ENCODE assay signal across 34 cellular contexts in the genomic region with DNA sequence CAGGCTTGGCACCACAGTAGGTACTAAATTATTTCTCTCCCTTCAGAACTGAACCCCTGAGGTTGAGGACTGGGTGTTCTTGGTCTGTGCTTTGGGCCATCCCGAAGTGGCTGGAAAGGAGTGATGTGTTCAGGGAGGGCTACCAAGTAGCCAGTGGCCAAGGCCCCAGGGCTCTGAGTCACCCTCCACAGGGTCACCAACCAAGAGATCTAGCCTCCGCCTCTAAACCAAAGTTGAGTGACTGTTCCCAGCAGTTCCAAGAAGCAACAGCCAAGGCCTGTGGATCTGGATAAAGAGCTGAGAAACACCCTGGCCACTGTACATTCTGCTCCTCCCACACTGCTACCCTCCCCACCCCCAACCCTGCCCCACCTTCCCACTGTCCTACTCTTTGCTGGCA. TPM values are rescaled to one million over a fixed set of nuclear protein-coding genes. Genes with fewer than 3 reads are reported as not detected.
DNase-seq lines count a peak whose midpoint lies in the region; ATAC-seq, FAIRE-seq and TF ChIP-seq lines count a peak whose summit lies in the region.
"Had no signal": no experiment of that assay in that cellular context is flagged by ENCODE, and none has a peak within 500 bp of the region (broad histone marks: within the 10 kb centered on the region; RNA-seq: fewer than 3 reads in every experiment).

No MANE protein-coding gene starts in this region.

- H2AFZ ChIP-seq in IMR-90 (replicated peaks; ENCODE audit: low read length, poor library complexity) (no peak overlapping the region), astrocyte (ENCODE audit: low read depth, low read length) (no peak overlapping the region)

- H3K9me1 ChIP-seq in IMR-90 (ENCODE audit: insufficient read depth, low read length), result no peaks in the 10 kb centered on the region

- H3K4me2 ChIP-seq in IMR-90 (ENCODE audit: low read depth, low read length), result no peak overlapping the region
- no peak overlapping the region for H3K4me2 ChIP-seq in astrocyte (ENCODE audit: low read length)
- H3K4me2 ChIP-seq: smooth muscle cell had no signal

- no peak overlapping the region for H2AK5ac ChIP-seq in IMR-90 (ENCODE audit: low read depth, low read length)

- H3K27me3 ChIP-seq in IMR-90 (ENCODE audit: control insufficient read depth, insufficient read depth, low read length), result peaks cover 29% of the 10 kb centered on the region
- H3K27me3 ChIP-seq in astrocyte (ENCODE audit: insufficient read depth, low read length), result peaks cover 11% of the 10 kb centered on the region
- no peaks in the 10 kb centered on the region for H3K27me3 ChIP-seq in H7 (ENCODE audit: control insufficient read depth, insufficient read depth, low read length)
- H3K27me3 ChIP-seq: colonic mucosa had no signal

- H3K27me3 Mint-ChIP-seq in astrocyte (ENCODE audit: low read depth, unreplicated experiment), result peaks cover 12% of the 10 kb centered on the region

- H3K4me1 ChIP-seq in IMR-90 (ENCODE audit: control insufficient read depth, insufficient read depth, low read length), result peaks cover 2% of the 10 kb centered on the region; the same call in 1 of the 2 replicates
- no peaks in the 10 kb centered on the region for H3K4me1 ChIP-seq in astrocyte (ENCODE audit: insufficient read depth, low read length)
- H3K4me1 ChIP-seq: colonic mucosa had no signal

- no peak; the same call in 1 of the 2 replicates for ATAC-seq in IMR-90 (ENCODE audit: low read depth)
- no peak for ATAC-seq in HG02852 (IDR thresholded peaks at IDR 0.05; ENCODE audit: unreplicated experiment)
- ATAC-seq: activated T-helper 17 cell treated with anti-CD3 and anti-CD28 coated beads, Interleukin-2, amount 50 U/mL, for 72 hours; CD8-positive, alpha-beta T cell; left ventricle myocardium superior; right cardiac atrium; SK-N-SH treated with all-trans-retinoic acid at 6 μM for 48 hours; stimulated activated naive CD8-positive, alpha-beta T cell treated with anti-CD3 and anti-CD28 coated beads, Interleukin-15, Interleukin-2, amounts not matched to agents 100 U/mL and 50 U/mL, for 24 hours had no signal

- H3K4ac ChIP-seq in IMR-90 (ENCODE audit: low read depth, low read length), result no peak overlapping the region

- CTCF ChIA-PET in IMR-90 (lab: Yijun Ruan, JAX), result no interaction called here

- no peak overlapping the region for H4K91ac ChIP-seq in IMR-90 (ENCODE audit: insufficient read depth, low read depth, low read length)

- peak; percentile 29 for DNase-seq in AG20443 (ENCODE audit: low spot score)
- DNase-seq in IMR-90, result peak; percentile 10
- DNase-seq in astrocyte (ENCODE audit: low read depth), result peak; percentile 6
- DNase-seq in kidney tubule cell (ENCODE audit: low spot score), result peak; percentile 44
- no peak for DNase-seq in H7
- no peak for DNase-seq in C1 segment of cervical spinal cord (lab: John Stamatoyannopoulos, UW)
- no peak for DNase-seq in NCI-H2171 (lab: John Stamatoyannopoulos, UW)
- DNase-seq: activated CD4-positive, alpha-beta memory T cell treated with anti-CD3 and anti-CD28 coated beads, Interleukin-2, amount 10 ng/mL, durations not matched to agents 7 days and 5 days; activated CD4-positive, alpha-beta T cell treated with anti-CD3 and anti-CD28 coated beads for 1 hour; activated CD8-positive, alpha-beta memory T cell treated with anti-CD3 and anti-CD28 coated beads, Interleukin-2, amount 50 U/mL, for 48 hours; activated naive CD4-positive, alpha-beta T cell treated with anti-CD3 and anti-CD28 coated beads, Interleukin-2, amount 10 ng/mL, durations not matched to agents 7 days and 5 days; CD8-positive, alpha-beta T cell; colonic mucosa; effector CD4-positive, alpha-beta T cell; glutamatergic neuron; H9; left ventricle myocardium superior; naive B cell; NCI-H1105 treated with DMSO at 0.1 percent for 48 hours; NCI-H187 treated with DMSO at 0.1 percent for 48 hours; NCI-H2171 treated with DMSO at 0.1 percent for 48 hours; NCI-H510A; right cardiac atrium; Right ventricle myocardium superior; stimulated activated CD4-positive, alpha-beta T cell treated with anti-CD3 and anti-CD28 coated beads, Interleukin-1b, Interleukin-23, amount 100 ng/mL, for 48 hours; stimulated activated naive CD8-positive, alpha-beta T cell treated with anti-CD3 and anti-CD28 coated beads, Interleukin-15, Interleukin-2, amounts not matched to agents 100 U/mL and 50 U/mL, for 24 hours had no signal

- H3K9me3 ChIP-seq in IMR-90 (ENCODE audit: control insufficient read depth, insufficient read depth, low read length), result no peaks in the 10 kb centered on the region
- H3K9me3 ChIP-seq in astrocyte (ENCODE audit: insufficient read depth, low read depth, low read length), result no peaks in the 10 kb centered on the region
- H3K9me3 ChIP-seq: colonic mucosa had no signal

- TF ChIP-seq RAD21 in IMR-90 (IDR thresholded peaks at IDR 0.05; ENCODE audit: low read length), result no peak

- no peak for TF ChIP-seq POLR2A in IMR-90 (IDR thresholded peaks at IDR 0.05; ENCODE audit: low read depth, low read length)

- no peak overlapping the region for H3K14ac ChIP-seq in IMR-90 (replicated peaks; ENCODE audit: low read depth, low read length)

- H2BK5ac ChIP-seq in IMR-90 (ENCODE audit: low read depth, low read length, poor library complexity, severe bottlenecking), result no peak overlapping the region

- H3K4me1 Mint-ChIP-seq in astrocyte (ENCODE audit: low read depth, unreplicated experiment), result peaks cover 8% of the 10 kb centered on the region
- H3K4me1 Mint-ChIP-seq: activated CD4-positive, alpha-beta memory T cell treated with anti-CD3 and anti-CD28 coated beads, Interleukin-2, amount 10 ng/mL, durations not matched to agents 7 days and 5 days; activated naive CD4-positive, alpha-beta T cell treated with anti-CD3 and anti-CD28 coated beads, Interleukin-2, amount 10 ng/mL, durations not matched to agents 7 days and 5 days; activated T-helper 17 cell treated with anti-CD3 and anti-CD28 coated beads, Interleukin-2, amount 50 U/mL, for 72 hours; B cell; IgD-negative memory B cell; mesothelial cell of epicardium; naive B cell had no signal

- no peak overlapping the region for H3K9ac ChIP-seq in IMR-90 (ENCODE audit: low read depth, low read length)
- no peak overlapping the region for H3K9ac ChIP-seq in astrocyte (ENCODE audit: low read length)

- no peak for FAIRE-seq in astrocyte (lab: Jason Lieb, UNC)
- FAIRE-seq: urothelium cell line had no signal

- H3K36me3 ChIP-seq in IMR-90 (ENCODE audit: control insufficient read depth, insufficient read depth, low read length) (no peaks in the 10 kb centered on the region), astrocyte (ENCODE audit: insufficient read depth, low read length) (no peaks in the 10 kb centered on the region), H7 (replicated peaks; ENCODE audit: control insufficient read depth, insufficient read depth, low read length) (no peaks in the 10 kb centered on the region)
- H3K36me3 ChIP-seq: colonic mucosa had no signal

- no peak overlapping the region for H2BK15ac ChIP-seq in IMR-90 (ENCODE audit: low read depth, low read length)

- H3K36me3 Mint-ChIP-seq in astrocyte (ENCODE audit: low read depth, unreplicated experiment), result no peaks in the 10 kb centered on the region
- H3K36me3 Mint-ChIP-seq: activated naive CD4-positive, alpha-beta T cell treated with anti-CD3 and anti-CD28 coated beads, Interleukin-2, amount 10 ng/mL, durations not matched to agents 7 days and 5 days; CD8-positive, alpha-beta T cell; IgD-negative memory B cell; mesothelial cell of epicardium; naive B cell had no signal

- no peak overlapping the region for H2AK9ac ChIP-seq in IMR-90 (replicated peaks; ENCODE audit: low read depth, low read length, poor library complexity)

- TF ChIP-seq CTCF in IMR-90 (conservative IDR thresholded peaks at IDR 0.05; ENCODE audit: low read depth, low read length) (no peak), astrocyte (IDR thresholded peaks at IDR 0.05; ENCODE audit: insufficient read depth, low read depth, low read length) (no peak)

- no peak overlapping the region for H3K27ac ChIP-seq in IMR-90 (ENCODE audit: insufficient read depth, low read length)
- H3K27ac ChIP-seq in astrocyte (ENCODE audit: low read depth, low read length), result no peak overlapping the region
- H3K27ac ChIP-seq: colonic mucosa had no signal

- no CpG with 5 or more reads among the region's 2 CpGs for WGBS in IMR-90 (ENCODE audit: extremely low coverage in 2 of 2, insufficient read length in 1 of 2), 2 experiments

- H3K4me3 Mint-ChIP-seq in astrocyte (ENCODE audit: unreplicated experiment), result no peak overlapping the region
- H3K4me3 Mint-ChIP-seq: activated CD4-positive, alpha-beta memory T cell treated with anti-CD3 and anti-CD28 coated beads, Interleukin-2, amount 10 ng/mL, durations not matched to agents 7 days and 5 days; activated naive CD4-positive, alpha-beta T cell treated with anti-CD3 and anti-CD28 coated beads, Interleukin-2, amount 10 ng/mL, durations not matched to agents 7 days and 5 days; activated T-helper 17 cell treated with anti-CD3 and anti-CD28 coated beads, Interleukin-2, amount 50 U/mL, for 72 hours; B cell; CD8-positive, alpha-beta T cell; H9; IgD-negative memory B cell; mesothelial cell of epicardium; naive B cell had no signal

- POLR2A ChIA-PET in IMR-90 (lab: Charles Lee; ENCODE audit: unreplicated experiment), result no interaction called here

- no peak overlapping the region for H2BK120ac ChIP-seq in IMR-90 (ENCODE audit: low read depth, low read length)

- H4K5ac ChIP-seq in IMR-90 (ENCODE audit: low read depth, low read length), result no peak overlapping the region

- H3K56ac ChIP-seq in IMR-90 (ENCODE audit: extremely low read depth, insufficient read depth, low read length), result no peak overlapping the region

- H3K23ac ChIP-seq in IMR-90 (ENCODE audit: low read depth, low read length), result no peak overlapping the region

- H3K27ac Mint-ChIP-seq in astrocyte (ENCODE audit: unreplicated experiment), result no peak overlapping the region
- H3K27ac Mint-ChIP-seq: activated CD4-positive, alpha-beta memory T cell treated with anti-CD3 and anti-CD28 coated beads, Interleukin-2, amount 10 ng/mL, durations not matched to agents 7 days and 5 days; activated naive CD4-positive, alpha-beta T cell treated with anti-CD3 and anti-CD28 coated beads, Interleukin-2, amount 10 ng/mL, durations not matched to agents 7 days and 5 days; activated T-helper 17 cell treated with anti-CD3 and anti-CD28 coated beads, Interleukin-2, amount 50 U/mL, for 72 hours; B cell; CD8-positive, alpha-beta T cell; H9; mesothelial cell of epicardium; naive B cell had no signal

- no peaks in the 10 kb centered on the region for H4K20me1 ChIP-seq in IMR-90 (ENCODE audit: insufficient read depth, low read length)
- H4K20me1 ChIP-seq in astrocyte (ENCODE audit: insufficient read depth, low read length), result no peaks in the 10 kb centered on the region

- intact Hi-C loops in IMR-90 (cut with micrococcal nuclease), result no loop called here

- dilution Hi-C loops in IMR-90 (cut with HindIII; ENCODE audit: low sequenced_read_pairs, unreplicated experiment), result no loop called here

- H2BK20ac ChIP-seq in IMR-90 (ENCODE audit: low read depth, low read length), result no peak overlapping the region

- no peak overlapping the region for H4K8ac ChIP-seq in IMR-90 (ENCODE audit: low read depth in 2 of 2, low read length in 2 of 2)

- no peaks in the 10 kb centered on the region for H3K79me1 ChIP-seq in IMR-90 (ENCODE audit: low read depth in 1 of 2, low read length in 2 of 2)

- H3K4me3 ChIP-seq in IMR-90 (ENCODE audit: insufficient read depth, low read depth, low read length), result no peak overlapping the region
- H3K4me3 ChIP-seq in astrocyte (ENCODE audit: insufficient read depth, low read depth, low read length), result no peak overlapping the region
- H3K4me3 ChIP-seq in H7 (ENCODE audit: insufficient read depth, low read depth, low read length), result no peak overlapping the region
- H3K4me3 ChIP-seq: colonic mucosa, smooth muscle cell had no signal

- no peaks in the 10 kb centered on the region for H3K79me2 ChIP-seq in astrocyte (ENCODE audit: insufficient read depth, low read length)

- BruUV-seq in IMR-90 (replicated peaks; lab: Mats Ljungman, UMichigan), result no TSS peak

- H3K9me3 Mint-ChIP-seq in astrocyte (ENCODE audit: unreplicated experiment), result peaks cover 7% of the 10 kb centered on the region
- H3K9me3 Mint-ChIP-seq: activated CD4-positive, alpha-beta memory T cell treated with anti-CD3 and anti-CD28 coated beads, Interleukin-2, amount 10 ng/mL, durations not matched to agents 7 days and 5 days; activated naive CD4-positive, alpha-beta T cell treated with anti-CD3 and anti-CD28 coated beads, Interleukin-2, amount 10 ng/mL, durations not matched to agents 7 days and 5 days; activated T-helper 17 cell treated with anti-CD3 and anti-CD28 coated beads, Interleukin-2, amount 50 U/mL, for 72 hours; CD8-positive, alpha-beta T cell; H9 had no signal

- no peak overlapping the region for H3K18ac ChIP-seq in IMR-90 (ENCODE audit: low read depth, low read length)

- in situ Hi-C loops in IMR-90 (cut with MboI; ENCODE audit: low sequenced_read_pairs), result no loop called here

RNA-seq across cellular contexts. Expression of gene KCNMA1, which starts 35.5 kb away (rescaled TPM):
- total RNA-seq in IMR-90 (2012; rRNA removed) (24.7 and 25.6 TPM in 2 replicates), astrocyte (43.3 and 45.8 TPM in 2 replicates)
- 29.6 and 31.7 TPM in 2 replicates for polyA plus RNA-seq in IMR-90 (2012; rRNA removed)
- 25.2 and 29.3 TPM in 2 replicates for polyA plus RNA-seq in IMR-90 (2012; cell fraction: cytosol; rRNA removed)
- polyA plus RNA-seq in IMR-90 (2012; cell fraction: nucleus; rRNA removed; ENCODE audit: low replicate concordance), result 39.9 and 48.3 TPM in 2 replicates
- total RNA-seq in H7 (2014; rRNA removed; shearing (Covaris generic)), result 0.94 and 1.3 TPM in 2 replicates
- total RNA-seq: CD8-positive, alpha-beta T cell had no signal

Comparison
In these comparisons a context has a peak if more than half of its experiments do, and no peak if none do; other contexts are left out.
1. DNase-seq: peak in AG20443 (single experiment), IMR-90 (single experiment), astrocyte (single experiment) and kidney tubule cell (single experiment); none in H7 (single experiment), C1 segment of cervical spinal cord (0 of 14) and NCI-H2171 (single experiment).
2. RNA of gene KCNMA1, which starts 35.5 kb away (total RNA-seq): 43.3 to 45.8 TPM in astrocyte and 24.7 to 25.6 TPM in IMR-90; 0.94 to 1.3 TPM in H7; every median in the first group is over 10 times any median in the second.